Comparison of ENCODE assay signal across 11 cellular contexts in genomic region chr3:30461311-30461710, GRCh38.
"Had no signal": no experiment of that assay in that cellular context is flagged by ENCODE, and none has a peak within 500 bp of the region (broad histone marks: within the 10 kb centered on the region; RNA-seq: fewer than 3 reads in every experiment).

No MANE protein-coding gene starts in this region.

- H3K4me1 ChIP-seq: HAP-1 had no signal

- H3K27ac ChIP-seq: GM23248 had no signal

- DNase-seq: GM23248, GOT3, H7, H9, HCEC 1CT, HFFc6 had no signal

- H3K4me2 ChIP-seq: GM23338 had no signal

- H3K9me3 ChIP-seq: HAP-1 had no signal

- H2AFZ ChIP-seq: GM23248, GM23338 had no signal

- H3K36me3 ChIP-seq: HAP-1 had no signal

- FAIRE-seq: H1, H54 had no signal

- H3K4me3 ChIP-seq: GM23248, GM23338, HAP-1 had no signal

- H3K9ac ChIP-seq: GM23248 had no signal

- ATAC-seq: GM23338, HCT116 had no signal
